ENCODE assay signal across 11 cellular contexts in the genomic region with DNA sequence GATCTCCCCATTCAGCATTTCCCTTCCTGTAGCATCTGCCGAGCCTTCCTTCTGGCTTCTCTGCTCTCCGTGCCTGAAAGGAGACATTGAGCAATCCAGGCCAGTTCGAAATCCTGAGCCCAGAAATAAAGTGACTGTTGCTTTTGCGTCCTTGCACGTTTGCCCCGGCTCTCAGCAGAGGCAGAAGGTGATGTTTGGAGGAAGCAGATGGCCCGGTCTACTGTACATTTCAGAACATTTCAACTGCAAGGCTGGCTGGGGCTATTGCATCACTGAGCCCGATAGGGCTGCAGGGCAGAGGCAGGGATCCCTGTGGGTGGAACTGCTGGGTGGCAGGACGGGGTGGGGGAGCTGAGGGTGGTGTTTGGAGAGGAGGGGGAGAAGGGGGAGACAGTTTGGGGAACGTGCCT. TPM values are rescaled to one million over a fixed set of nuclear protein-coding genes. Genes with fewer than 3 reads are reported as not detected.
DNase-seq lines count a peak whose midpoint lies in the region; ATAC-seq, FAIRE-seq and TF ChIP-seq lines count a peak whose summit lies in the region.
"Had no signal": no experiment of that assay in that cellular context is flagged by ENCODE, and none has a peak within 500 bp of the region (broad histone marks: within the 10 kb centered on the region; RNA-seq: fewer than 3 reads in every experiment).

No MANE protein-coding gene starts in this region.

- ATAC-seq in psoas muscle (peak in 2 of 4 donors; percentile 16 to 50), HG02938 (IDR thresholded peaks at IDR 0.05; ENCODE audit: unreplicated experiment) (no peak)

- intact Hi-C loops in psoas muscle (cut with DNase I), result no loop called here

- DNase-seq in GM12891 (ENCODE audit: insufficient read length, low spot score), result no peak
- peak; percentile 77 for DNase-seq in NCI-H2171 (lab: John Stamatoyannopoulos, UW)
- DNase-seq in fibroblast of pulmonary artery (ENCODE audit: low read depth), result peak; percentile 56
- peak; percentile 40 to 64 for DNase-seq in psoas muscle
- DNase-seq in dermis blood vessel endothelial cell, result no peak
- no peak for DNase-seq in H7
- DNase-seq in NCI-H1417 treated with DMSO at 0.1 percent for 48 hours (lab: John Stamatoyannopoulos, UW), result no peak
- DNase-seq: foreskin melanocyte, NCI-H345 had no signal

- no peak for TF ChIP-seq CTCF in fibroblast of pulmonary artery (IDR thresholded peaks at IDR 0.05; ENCODE audit: low read length, missing control alignments)
- TF ChIP-seq CTCF in psoas muscle (IDR thresholded peaks at IDR 0.05), result no peak

- peak; percentile 57 for FAIRE-seq in GM12891 (lab: Jason Lieb, UNC)
- FAIRE-seq: bronchial epithelial cell had no signal

- H3K4me1 ChIP-seq in psoas muscle, result no peaks in the 10 kb centered on the region

- no peak overlapping the region for H3K4me3 ChIP-seq in fibroblast of pulmonary artery (replicated peaks; ENCODE audit: low read depth, low read length)
- H3K4me3 ChIP-seq in psoas muscle, result no peak overlapping the region
- no peak overlapping the region for H3K4me3 ChIP-seq in H7 (ENCODE audit: insufficient read depth, low read depth, low read length)

- H3K36me3 ChIP-seq in psoas muscle (ENCODE audit: insufficient read depth in 1 of 2, low read depth in 1 of 2) (no peaks in the 10 kb centered on the region), H7 (replicated peaks; ENCODE audit: control insufficient read depth, insufficient read depth, low read length) (no peaks in the 10 kb centered on the region)

- H3K27me3 ChIP-seq in psoas muscle (ENCODE audit: insufficient read depth in 3 of 3, low read length in 2 of 3) (peaks cover 0 to 59% (median 19%) of the 10 kb centered on the region in 3 donors), H7 (ENCODE audit: control insufficient read depth, insufficient read depth, low read length) (no peaks in the 10 kb centered on the region)

- no peak for TF ChIP-seq POLR2A in GM12891 (IDR thresholded peaks at IDR 0.05; ENCODE audit: low read depth, low read length)

- H3K27ac ChIP-seq in psoas muscle, result no peak overlapping the region

- no peaks in the 10 kb centered on the region for H3K9me3 ChIP-seq in psoas muscle

- 33 to 43% (median 43%) methylated on average over 10 of the region's 10 CpGs for WGBS in psoas muscle, 3 donors

TF ChIP-seq in GM12891, 5 proteins besides CTCF, POLR2A, EP300 and RAD21:
- TF ChIP-seq TAF1 (IDR thresholded peaks at IDR 0.05; ENCODE audit: low read depth, low read length) (no peak), SPI1 (IDR thresholded peaks at IDR 0.05; ENCODE audit: low read depth, low read length) (no peak), POLR2AphosphoS5 (IDR thresholded peaks at IDR 0.05; ENCODE audit: low read depth, low read length) (no peak), POU2F2 (IDR thresholded peaks at IDR 0.05; ENCODE audit: low read depth, low read length) (no peak)
TF ChIP-seq in GM12891: peak in this region for 0.

RNA-seq across cellular contexts. Expression of gene IRF8, which starts 29.5 kb away (rescaled TPM):
- polyA plus RNA-seq in GM12891 (2012; ENCODE audit: low read depth, missing spikeins), result 111 TPM
- total RNA-seq in psoas muscle, result 1 to 10 TPM; 1.1 to 2.8 (median 1.7) TPM
- under 1 TPM; 0.23 to 0.59 (median 0.59) TPM for polyA plus RNA-seq in psoas muscle
- 2.4 and 25.9 TPM in 2 replicates for total RNA-seq in dermis blood vessel endothelial cell
- total RNA-seq in H7 (2014; rRNA removed; shearing (Covaris generic)), result 0.21 and 2.7 TPM in 2 replicates
- total RNA-seq: bronchial epithelial cell had no signal

Comparison
In these comparisons a context has a peak if more than half of its experiments do, and no peak if none do; other contexts are left out.
1. DNase-seq: peak in NCI-H2171 (single experiment), fibroblast of pulmonary artery (single experiment) and psoas muscle (2 of 2); none in GM12891 (single experiment), dermis blood vessel endothelial cell (single experiment), H7 (single experiment) and NCI-H1417 treated with DMSO at 0.1 percent for 48 hours (single experiment).